Comparison of ENCODE assay signal across 12 cellular contexts in genomic region chr4:113452868-113453620, GRCh38.
A peak's percentile ranks its signal among the peaks of the same experiment; 100 is the strongest.
DNase-seq lines count a peak whose midpoint lies in the region; ATAC-seq and TF ChIP-seq lines count a peak whose summit lies in the region.
"Had no signal": no experiment of that assay in that cellular context is flagged by ENCODE, and none has a peak within 500 bp of the region (broad histone marks: within the 10 kb centered on the region; RNA-seq: fewer than 3 reads in every experiment).

No MANE protein-coding gene starts in this region.

- no peak for TF ChIP-seq EP300 in Ishikawa (IDR thresholded peaks at IDR 0.05; ENCODE audit: borderline replicate concordance)

- no CpG with 5 or more reads among the region's 4 CpGs for WGBS in trophoblast cell (ENCODE audit: extremely low coverage, insufficient coverage, insufficient read length)

- H3K4me2 ChIP-seq in trophoblast cell (ENCODE audit: low read length) = no peak overlapping the region

- no peak overlapping the region for H3K4me3 ChIP-seq in brain microvascular endothelial cell (ENCODE audit: low read depth, low read length)
- H3K4me3 ChIP-seq in trophoblast cell (ENCODE audit: low read depth, low read length) = no peak overlapping the region

- H3K18ac ChIP-seq in trophoblast cell (ENCODE audit: low read length) = no peak overlapping the region

- POLR2A ChIA-PET in T-cell (lab: Charles Lee) = no interaction called here

- H2BK5ac ChIP-seq in trophoblast cell (ENCODE audit: low read depth, low read length, poor library complexity) = no peak overlapping the region

- no peak overlapping the region for H4K12ac ChIP-seq in trophoblast cell (ENCODE audit: low read depth, low read length)

- TF ChIP-seq CTCF in brain microvascular endothelial cell (IDR thresholded peaks at IDR 0.05; ENCODE audit: low read depth, low read length, missing control alignments) = no peak

- H2BK120ac ChIP-seq in trophoblast cell (ENCODE audit: insufficient read depth, low read length, poor library complexity) = no peak overlapping the region

- no peak overlapping the region for H2AK5ac ChIP-seq in trophoblast cell (ENCODE audit: low read length)

- no peak overlapping the region for H3K4ac ChIP-seq in trophoblast cell (ENCODE audit: low read depth, low read length)

- H4K91ac ChIP-seq in trophoblast cell (ENCODE audit: low read depth, low read length) = no peak overlapping the region

- peak; percentile 83 for DNase-seq in brain microvascular endothelial cell
- no peak for DNase-seq in memory B cell (ENCODE audit: low spot score in 2 of 2)
- no peak for DNase-seq in DMS79 (lab: John Stamatoyannopoulos, UW)
- no peak for DNase-seq in cortex of kidney (lab: John Stamatoyannopoulos, UW)
- DNase-seq in T-cell = no peak
- DNase-seq in trophoblast cell = no peak
- DNase-seq: effector memory CD8-positive, alpha-beta T cell; GOT3; NCI-H1092 had no signal

- H3K27me3 ChIP-seq in brain microvascular endothelial cell (replicated peaks) (no peaks in the 10 kb centered on the region), trophoblast cell (ENCODE audit: insufficient read depth, low read length) (no peaks in the 10 kb centered on the region)

- no peak for TF ChIP-seq RAD21 in Ishikawa (IDR thresholded peaks at IDR 0.05; ENCODE audit: low read depth)

- H3K4me3 Mint-ChIP-seq in memory B cell (no peak overlapping the region), T-cell (no peak overlapping the region)
- H3K4me3 Mint-ChIP-seq: effector memory CD8-positive, alpha-beta T cell had no signal

- CTCF ChIA-PET in T-cell (lab: Charles Lee) = no interaction called here

- H3K36me3 ChIP-seq in ES-I3 (ENCODE audit: insufficient read depth, low read length) (0 out of 2 replicates have a peak, but pooled peaks cover 4% of the 10 kb centered on the region), brain microvascular endothelial cell (replicated peaks) (no peaks in the 10 kb centered on the region), trophoblast cell (ENCODE audit: control insufficient read depth in 1 of 2, insufficient read depth in 2 of 2, low read length in 2 of 2) (peaks cover 0 to 5% of the 10 kb centered on the region in 2 experiments)

- no peak overlapping the region for H2AFZ ChIP-seq in trophoblast cell (ENCODE audit: insufficient read depth, low read length, poor library complexity)

- no peaks in the 10 kb centered on the region for H3K79me1 ChIP-seq in trophoblast cell (ENCODE audit: low read length)

- H3K79me2 ChIP-seq in trophoblast cell (ENCODE audit: control insufficient read depth, insufficient read depth, low read length, poor library complexity) = no peaks in the 10 kb centered on the region

- no peaks in the 10 kb centered on the region for H3K9me3 Mint-ChIP-seq in memory B cell
- no peaks in the 10 kb centered on the region for H3K9me3 Mint-ChIP-seq in T-cell
- H3K9me3 Mint-ChIP-seq: effector memory CD8-positive, alpha-beta T cell had no signal

- peaks cover 22% of the 10 kb centered on the region for H3K36me3 Mint-ChIP-seq in memory B cell
- peaks cover 39% of the 10 kb centered on the region for H3K36me3 Mint-ChIP-seq in T-cell

- H3K23ac ChIP-seq in trophoblast cell (ENCODE audit: low read length) = no peak overlapping the region

- H3K4me1 Mint-ChIP-seq in memory B cell (peaks cover 7% of the 10 kb centered on the region), T-cell (no peaks in the 10 kb centered on the region)

- ATAC-seq in memory B cell (ENCODE audit: low read depth) (peak; percentile 46), T-cell (replicated peaks in 1 of 4) (no peak)
- ATAC-seq: effector memory CD8-positive, alpha-beta T cell had no signal

- peak overlapping the region; percentile 19; the same call in 1 of the 2 replicates for H3K9ac ChIP-seq in ES-I3 (ENCODE audit: low read depth, low read length)
- no peak overlapping the region for H3K9ac ChIP-seq in trophoblast cell (ENCODE audit: low read length)

- H3K27me3 Mint-ChIP-seq in memory B cell = no peaks in the 10 kb centered on the region
- H3K27me3 Mint-ChIP-seq in T-cell = no peaks in the 10 kb centered on the region
- H3K27me3 Mint-ChIP-seq: effector memory CD8-positive, alpha-beta T cell had no signal

- no peaks in the 10 kb centered on the region for H3K9me3 ChIP-seq in ES-I3 (ENCODE audit: control insufficient read depth, insufficient read depth, low read length)
- H3K9me3 ChIP-seq in trophoblast cell (ENCODE audit: insufficient read depth, low read depth, low read length) = no peaks in the 10 kb centered on the region

- H3K4me1 ChIP-seq in ES-I3 (ENCODE audit: insufficient read depth, low read length) (peaks cover 43% of the 10 kb centered on the region), trophoblast cell (ENCODE audit: control insufficient read depth in 1 of 2, insufficient read depth in 2 of 2, low read length in 2 of 2) (no peaks in the 10 kb centered on the region)

- H3K27ac ChIP-seq in brain microvascular endothelial cell (peak overlapping the region; percentile 55), trophoblast cell (ENCODE audit: low read depth, low read length) (no peak overlapping the region)
- H3K27ac ChIP-seq: VCaP had no signal

- in situ Hi-C loops in brain microvascular endothelial cell (cut with HindIII; ENCODE audit: low pct_ligation_motif_present, low sequenced_read_pairs) = no loop called here

- no peak overlapping the region for H4K8ac ChIP-seq in trophoblast cell (ENCODE audit: low read depth, low read length)

- no peak overlapping the region for H3K14ac ChIP-seq in trophoblast cell (ENCODE audit: low read length)

- H2BK12ac ChIP-seq in trophoblast cell (ENCODE audit: low read length) = no peak overlapping the region

- H3K27ac Mint-ChIP-seq in memory B cell (peak overlapping the region; percentile 39), T-cell (peak overlapping the region in 1 of 2 donors; percentile 41)
- H3K27ac Mint-ChIP-seq: effector memory CD8-positive, alpha-beta T cell had no signal

TF ChIP-seq in Ishikawa, 13 proteins besides CTCF, POLR2A, EP300 and RAD21:
- TF ChIP-seq NFIC (IDR thresholded peaks at IDR 0.05) = peak; percentile 31; the same call in 1 of the 2 replicates
- no peak for TF ChIP-seq EGR1 (IDR thresholded peaks at IDR 0.05)
